Comparison of ENCODE assay signal across 16 cellular contexts in the genomic region with DNA sequence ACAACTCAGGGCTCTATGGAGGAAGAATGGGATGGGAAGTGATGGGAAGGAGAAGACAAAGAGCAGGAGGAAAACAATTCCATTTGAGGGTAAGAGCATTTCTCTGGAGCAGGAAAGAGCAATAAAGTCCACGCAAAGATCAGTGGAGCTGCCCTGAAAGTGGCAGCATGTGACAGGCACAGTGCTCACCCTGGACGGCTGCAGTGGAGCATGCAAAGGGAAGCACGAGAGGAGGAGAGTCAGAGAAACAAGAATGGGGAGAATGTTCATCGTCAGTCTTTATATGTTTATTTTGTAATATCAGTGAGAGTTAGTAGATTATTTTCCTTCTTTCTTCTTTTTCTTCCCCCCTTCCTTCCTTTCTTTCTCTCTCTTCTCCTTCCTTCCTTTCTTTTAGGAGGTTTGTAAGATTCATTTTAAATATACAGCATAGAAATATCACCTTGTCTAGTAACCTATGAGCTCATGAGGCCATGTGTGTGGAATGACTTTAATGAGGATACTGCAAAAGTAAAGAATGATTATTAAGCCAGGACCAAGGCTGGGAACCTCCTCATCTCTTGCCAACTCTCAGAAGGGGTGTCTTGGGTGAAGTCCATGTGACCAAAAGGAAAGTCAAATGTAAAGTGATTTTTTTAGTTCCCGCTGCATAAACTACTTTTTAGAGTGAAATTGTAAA.
DNase-seq lines count a peak whose midpoint lies in the region; ATAC-seq, FAIRE-seq and TF ChIP-seq lines count a peak whose summit lies in the region.
"Had no signal": no experiment of that assay in that cellular context is flagged by ENCODE, and none has a peak within 500 bp of the region (broad histone marks: within the 10 kb centered on the region; RNA-seq: fewer than 3 reads in every experiment).

No MANE protein-coding gene starts in this region.

- H3K9ac ChIP-seq in trophoblast cell (ENCODE audit: low read length), result no peak overlapping the region

- H4K91ac ChIP-seq in trophoblast cell (ENCODE audit: low read depth, low read length), result peak overlapping the region; percentile 20

- peaks cover 0 to 4% of the 10 kb centered on the region in 2 experiments for H3K36me3 ChIP-seq in trophoblast cell (ENCODE audit: control insufficient read depth in 1 of 2, insufficient read depth in 2 of 2, low read length in 2 of 2)
- H3K36me3 ChIP-seq in BE2C, result no peaks in the 10 kb centered on the region

- FAIRE-seq in RCC 7860 (lab: Jason Lieb, UNC), result no peak

- H4K12ac ChIP-seq in trophoblast cell (ENCODE audit: low read depth, low read length), result no peak overlapping the region

- no peak overlapping the region for H2AK5ac ChIP-seq in trophoblast cell (ENCODE audit: low read length)

- no peak for ATAC-seq in esophagus mucosa

- H3K4me1 ChIP-seq in trophoblast cell (ENCODE audit: control insufficient read depth in 1 of 2, insufficient read depth in 2 of 2, low read length in 2 of 2) (peaks cover 3 to 11% of the 10 kb centered on the region in 2 experiments), BE2C (no peaks in the 10 kb centered on the region)
- H3K4me1 ChIP-seq: body of pancreas had no signal

- no CpG with 5 or more reads among the region's 5 CpGs for WGBS in trophoblast cell (ENCODE audit: extremely low coverage, insufficient coverage, insufficient read length)

- H3K79me2 ChIP-seq in trophoblast cell (ENCODE audit: control insufficient read depth, insufficient read depth, low read length, poor library complexity), result no peaks in the 10 kb centered on the region

- H3K27me3 ChIP-seq in trophoblast cell (ENCODE audit: insufficient read depth, low read length) (no peaks in the 10 kb centered on the region), BE2C (no peaks in the 10 kb centered on the region; the same call in 1 of the 2 replicates)
- H3K27me3 ChIP-seq: body of pancreas had no signal

- no peak overlapping the region for H3K18ac ChIP-seq in trophoblast cell (ENCODE audit: low read length)

- H3K4me3 ChIP-seq in fibroblast of the aortic adventitia (ENCODE audit: low read depth, low read length), result no peak overlapping the region
- no peak overlapping the region for H3K4me3 ChIP-seq in trophoblast cell (ENCODE audit: low read depth, low read length)
- H3K4me3 ChIP-seq in BE2C (ENCODE audit: low read depth, low read length), result no peak overlapping the region
- H3K4me3 ChIP-seq: body of pancreas, mucosa of descending colon had no signal

- peak overlapping the region; percentile 48 for H3K27ac ChIP-seq in trophoblast cell (ENCODE audit: low read depth, low read length)
- H3K27ac ChIP-seq: body of pancreas, C4-2B had no signal

- DNase-seq in Daoy (ENCODE audit: low read depth) (peak; percentile 60), RCC 7860 (ENCODE audit: low spot score) (peak; percentile 74), fibroblast of the aortic adventitia (ENCODE audit: low read depth) (peak; percentile 46), trophoblast cell (no peak), BE2C (no peak), SHP77 (lab: John Stamatoyannopoulos, UW) (no peak), RKO (ENCODE audit: low spot score) (no peak)
- DNase-seq: activated B cell treated with CpG ODN at 0.5 μM for 24 hours; activated T-cell treated with anti-CD3 and anti-CD28 coated beads, Interleukin-2, amount 50 U/mL, for 48 hours; NCI-H1105 treated with DMSO at 0.1 percent for 48 hours; NCI-H524; stimulated activated CD8-positive, alpha-beta memory T cell treated with anti-CD3 and anti-CD28 coated beads, Interleukin-4, amount 100 ng/mL, for 48 hours had no signal

- no peak overlapping the region for H2BK120ac ChIP-seq in trophoblast cell (ENCODE audit: insufficient read depth, low read length, poor library complexity)

- H3K79me1 ChIP-seq in trophoblast cell (ENCODE audit: low read length), result peaks cover 3% of the 10 kb centered on the region

- H3K4me2 ChIP-seq in trophoblast cell (ENCODE audit: low read length), result no peak overlapping the region

- H2BK12ac ChIP-seq in trophoblast cell (ENCODE audit: low read length), result no peak overlapping the region

- H3K9me3 ChIP-seq in trophoblast cell (ENCODE audit: insufficient read depth, low read depth, low read length) (peaks cover 4% of the 10 kb centered on the region), BE2C (no peaks in the 10 kb centered on the region)
- H3K9me3 ChIP-seq: body of pancreas had no signal

- H2AFZ ChIP-seq in trophoblast cell (ENCODE audit: insufficient read depth, low read length, poor library complexity), result no peak overlapping the region

- peak overlapping the region; percentile 29 for H3K14ac ChIP-seq in trophoblast cell (ENCODE audit: low read length)

- no peak for TF ChIP-seq CTCF in fibroblast of the aortic adventitia (IDR thresholded peaks at IDR 0.05; ENCODE audit: insufficient read depth, low read length)
- no peak for TF ChIP-seq CTCF in BE2C (IDR thresholded peaks at IDR 0.05; ENCODE audit: low read depth, low read length)

- H2BK5ac ChIP-seq in trophoblast cell (ENCODE audit: low read depth, low read length, poor library complexity), result no peak overlapping the region

- H3K23ac ChIP-seq in trophoblast cell (ENCODE audit: low read length), result no peak overlapping the region

- no peak overlapping the region for H3K4ac ChIP-seq in trophoblast cell (ENCODE audit: low read depth, low read length)

- peak overlapping the region; percentile 8 for H4K8ac ChIP-seq in trophoblast cell (ENCODE audit: low read depth, low read length)

Comparison
In these comparisons a context has a peak if more than half of its experiments do, and no peak if none do; other contexts are left out.
1. DNase-seq: peak in Daoy (single experiment), RCC 7860 (single experiment) and fibroblast of the aortic adventitia (single experiment); none in trophoblast cell (0 of 2), BE2C (single experiment), SHP77 (0 of 2) and RKO (single experiment).